ENCODE assay signal across 11 cellular contexts in the genomic region with DNA sequence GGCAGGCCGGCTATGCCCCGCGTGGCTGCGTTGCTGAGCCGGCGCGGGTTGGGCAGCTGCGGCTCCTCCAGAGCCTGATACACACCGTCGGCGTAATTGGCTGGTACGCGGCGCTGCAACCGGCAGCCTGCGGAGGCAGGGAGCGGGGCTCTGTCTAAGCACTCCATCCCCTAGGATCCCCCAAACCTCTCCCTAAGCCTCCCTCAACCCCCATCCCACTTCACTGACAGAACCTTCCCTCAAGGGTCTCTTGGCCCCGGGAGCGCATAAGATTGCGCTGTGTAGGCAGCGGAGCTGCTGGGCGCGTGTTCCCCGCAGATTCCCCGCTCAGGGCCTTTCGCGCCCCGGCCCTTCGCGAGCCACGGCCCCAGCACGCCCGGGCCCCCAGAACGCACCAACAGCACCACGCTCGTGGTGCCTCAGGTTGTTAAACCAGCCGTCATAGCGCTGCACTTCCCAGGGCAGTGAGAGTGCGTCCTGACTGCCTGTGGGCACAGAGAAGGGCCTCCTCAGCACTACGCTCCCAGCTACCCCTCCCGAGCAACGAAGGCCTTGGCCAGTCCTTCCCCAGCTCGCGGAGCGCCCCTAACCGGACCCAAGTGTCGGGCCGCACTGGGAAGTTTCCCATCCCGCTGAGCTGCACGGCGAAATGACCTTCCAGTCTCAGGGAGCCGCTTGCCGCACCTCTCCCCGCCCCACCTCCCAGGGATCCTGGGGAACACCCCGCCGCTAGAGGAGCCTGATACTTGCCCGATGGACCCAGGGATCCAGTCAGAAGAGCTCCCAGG. TPM values are rescaled to one million over a fixed set of nuclear protein-coding genes. Genes with fewer than 3 reads are reported as not detected.
DNase-seq lines count a peak whose midpoint lies in the region; ATAC-seq and TF ChIP-seq lines count a peak whose summit lies in the region.
"Had no signal": no experiment of that assay in that cellular context is flagged by ENCODE, and none has a peak within 500 bp of the region (broad histone marks: within the 10 kb centered on the region; RNA-seq: fewer than 3 reads in every experiment).

No MANE protein-coding gene starts in this region.

- H3K27me3 Mint-ChIP-seq in endothelial cell (ENCODE audit: unreplicated experiment) (peaks cover 51% of the 10 kb centered on the region), osteocyte (ENCODE audit: unreplicated experiment) (peaks cover 62% of the 10 kb centered on the region)

- H3K4me1 Mint-ChIP-seq in endothelial cell (ENCODE audit: unreplicated experiment) (peaks cover 19% of the 10 kb centered on the region), osteocyte (ENCODE audit: unreplicated experiment) (peaks cover 9% of the 10 kb centered on the region)

- peak; percentile 39 for DNase-seq in Daoy (ENCODE audit: low read depth)
- DNase-seq in NCI-H2171 treated with DMSO at 0.1 percent for 48 hours (lab: John Stamatoyannopoulos, UW): peak; percentile 57
- DNase-seq in endothelial cell (ENCODE audit: low spot score): peak; percentile 27
- DNase-seq in osteocyte (ENCODE audit: extremely low spot score, unreplicated experiment): no peak
- no peak for DNase-seq in NCI-H146 (lab: John Stamatoyannopoulos, UW)
- DNase-seq in HK-2 (ENCODE audit: unreplicated experiment): no peak
- DNase-seq: islet precursor cell; stimulated activated CD4-positive, alpha-beta T cell treated with anti-CD3 and anti-CD28 coated beads, Interleukin-4, amount 100 ng/mL, for 1 hour; T-helper 9 cell had no signal

- ATAC-seq in GM19395 (IDR thresholded peaks at IDR 0.05; ENCODE audit: unreplicated experiment): no peak

- no peak overlapping the region for H3K27ac Mint-ChIP-seq in endothelial cell (ENCODE audit: unreplicated experiment)
- no peak overlapping the region for H3K27ac Mint-ChIP-seq in osteocyte (ENCODE audit: unreplicated experiment)

- TF ChIP-seq CTCF in endothelial cell (IDR thresholded peaks at IDR 0.05; ENCODE audit: unreplicated experiment) (no peak), osteocyte (IDR thresholded peaks at IDR 0.05) (no peak)

- H3K9me3 Mint-ChIP-seq in endothelial cell (ENCODE audit: unreplicated experiment) (no peaks in the 10 kb centered on the region), osteocyte (ENCODE audit: unreplicated experiment) (no peaks in the 10 kb centered on the region)

- H3K4me3 Mint-ChIP-seq in endothelial cell (ENCODE audit: unreplicated experiment) (peak overlapping the region; percentile 42), osteocyte (ENCODE audit: unreplicated experiment) (peak overlapping the region; percentile 38)

- H3K36me3 Mint-ChIP-seq in endothelial cell (ENCODE audit: low read depth, unreplicated experiment) (peaks cover 3% of the 10 kb centered on the region), osteocyte (ENCODE audit: unreplicated experiment) (no peaks in the 10 kb centered on the region)

RNA-seq across cellular contexts. Expression of a gene that starts 1.2 kb away (rescaled TPM):
- 0.40 and 1.2 TPM in 2 replicates for total RNA-seq in Daoy (2014; rRNA removed; shearing (Covaris generic))
- total RNA-seq in endothelial cell (ENCODE audit: unreplicated experiment) (1.2 TPM), osteocyte (0.08 TPM in 1 of 2 replicates, not detected in the other)
- total RNA-seq: M059J had no signal

RNA-seq across cellular contexts. Expression of a gene that starts 1.3 kb away (rescaled TPM):
- total RNA-seq in Daoy (2014; rRNA removed; shearing (Covaris generic)): 0.15 TPM in 1 of 2 replicates, not detected in the other
- total RNA-seq in endothelial cell (ENCODE audit: unreplicated experiment) (not detected), osteocyte (not detected in 2 replicates)

RNA-seq across cellular contexts. Expression of a gene that starts 16.9 kb away (rescaled TPM):
- total RNA-seq in Daoy (2014; rRNA removed; shearing (Covaris generic)): not detected in 2 replicates
- 1.9 TPM for total RNA-seq in endothelial cell (ENCODE audit: unreplicated experiment)
- total RNA-seq in osteocyte: not detected in 2 replicates
- total RNA-seq: M059J had no signal

RNA-seq across cellular contexts. Expression of a gene that starts 17.0 kb away (rescaled TPM):
- 0.03 and 0.17 TPM in 2 replicates for total RNA-seq in Daoy (2014; rRNA removed; shearing (Covaris generic))
- not detected for total RNA-seq in endothelial cell (ENCODE audit: unreplicated experiment)
- total RNA-seq in osteocyte: not detected in 2 replicates
- total RNA-seq: M059J had no signal

Comparison
In these comparisons a context has a peak if more than half of its experiments do, and no peak if none do; other contexts are left out.
1. DNase-seq: peak in Daoy (single experiment), NCI-H2171 treated with DMSO at 0.1 percent for 48 hours (single experiment) and endothelial cell (single experiment); none in osteocyte (single experiment), NCI-H146 (single experiment) and HK-2 (single experiment).